Comparison of ENCODE assay signal across 35 cellular contexts in genomic region chr2:133513893-133514292, GRCh38. TPM values are rescaled to one million over a fixed set of nuclear protein-coding genes. Genes with fewer than 3 reads are reported as not detected.
"Had no signal": no experiment of that assay in that cellular context is flagged by ENCODE, and none has a peak within 500 bp of the region (broad histone marks: within the 10 kb centered on the region; RNA-seq: fewer than 3 reads in every experiment).

No MANE protein-coding gene starts in this region.

- DNase-seq: activated effector memory CD4-positive, alpha-beta T cell treated with anti-CD3 and anti-CD28 coated beads, Interleukin-2, amount 50 U/mL, for 16 hours; activated effector memory CD4-positive, alpha-beta T cell treated with Interleukin-2 at 50 U/mL for 16 hours; activated gamma-delta T cell; activated gamma-delta T cell treated with Interleukin-2 at 50 U/mL for 16 hours; activated naive CD4-positive, alpha-beta T cell; activated naive CD4-positive, alpha-beta T cell treated with anti-CD3 and anti-CD28 coated beads for 36 hours; activated naive CD4-positive, alpha-beta T cell treated with anti-CD3 and anti-CD28 coated beads, Interleukin-2, amount 10 ng/mL, durations not matched to agents 7 days and 5 days; activated naive CD4-positive, alpha-beta T cell treated with anti-CD3 and anti-CD28 coated beads, Interleukin-2, amount 50 U/mL, for 16 hours; activated naive CD4-positive, alpha-beta T cell treated with Interleukin-2 at 50 U/mL for 16 hours; activated naive CD8-positive, alpha-beta T cell treated with anti-CD3 and anti-CD28 coated beads for 36 hours; activated naive CD8-positive, alpha-beta T cell treated with anti-CD3 and anti-CD28 coated beads, Interleukin-2, amount 10 ng/mL, durations not matched to agents 7 days and 5 days; activated naive CD8-positive, alpha-beta T cell treated with anti-CD3 and anti-CD28 coated beads, Interleukin-2, amount 50 U/mL, for 24 hours; activated T-cell treated with anti-CD3 and anti-CD28 coated beads, Interleukin-2, amount 50 U/mL, for 1 hour; activated T-cell treated with anti-CD3 and anti-CD28 coated beads, Interleukin-2, amount 50 U/mL, for 24 hours; activated T-cell treated with anti-CD3 and anti-CD28 coated beads, Interleukin-2, amount 50 U/mL, for 4 hours; activated T-cell treated with anti-CD3 and anti-CD28 coated beads, Interleukin-2, amount 50 U/mL, for 48 hours; activated T-cell treated with anti-CD3 and anti-CD28 coated beads, Interleukin-2, amount 50 U/mL, for 72 hours; adrenal gland; amniotic stem cell; amygdala; anterior cingulate cortex; aorta; body of pancreas; brain microvascular endothelial cell; caudate nucleus; central memory CD4-positive, alpha-beta T cell; cerebellar nuclear complex had no signal

- H3K4me1 ChIP-seq: adrenal gland, ascending aorta, body of pancreas, breast epithelium had no signal

- H3K9me3 ChIP-seq: adrenal gland, ascending aorta, body of pancreas, breast epithelium had no signal

- H3K27me3 ChIP-seq: adrenal gland, ascending aorta, body of pancreas, brain microvascular endothelial cell, breast epithelium, cardiac muscle cell had no signal

- ATAC-seq: activated naive CD4-positive, alpha-beta T cell treated with anti-CD3 and anti-CD28 coated beads, Interleukin-2, amount 50 U/mL, for 72 hours; activated naive CD8-positive, alpha-beta T cell treated with anti-CD3 and anti-CD28 coated beads, Interleukin-2, amount 50 U/mL, for 24 hours; activated T-cell treated with anti-CD3 and anti-CD28 coated beads, Interleukin-2, amount 50 U/mL, for 4 hours; activated T-cell treated with anti-CD3 and anti-CD28 coated beads, Interleukin-2, amount 50 U/mL, for 72 hours; activated T-helper 17 cell treated with anti-CD3 and anti-CD28 coated beads, Interleukin-2, amount 50 U/mL, for 72 hours; body of pancreas had no signal

- H3K4me3 ChIP-seq: adrenal gland, ascending aorta, body of pancreas, breast epithelium, cardiac muscle cell had no signal

- FAIRE-seq: astrocyte had no signal

- H3K27ac ChIP-seq: adrenal gland, ascending aorta, body of pancreas, brain microvascular endothelial cell, breast epithelium, cardiac muscle cell had no signal

- H3K36me3 ChIP-seq: adrenal gland, ascending aorta, brain microvascular endothelial cell, breast epithelium, cardiac muscle cell had no signal

RNA-seq across cellular contexts. Expression of gene NCKAP5, which starts 54.4 kb away (rescaled TPM):
- total RNA-seq: activated naive CD4-positive, alpha-beta T cell treated with anti-CD3 and anti-CD28 coated beads for 36 hours; activated naive CD4-positive, alpha-beta T cell treated with anti-CD3 and anti-CD28 coated beads, Interleukin-2, amount 50 U/mL, for 72 hours; activated naive CD8-positive, alpha-beta T cell treated with anti-CD3 and anti-CD28 coated beads for 36 hours; activated naive CD8-positive, alpha-beta T cell treated with anti-CD3 and anti-CD28 coated beads, Interleukin-2, amount 10 ng/mL, durations not matched to agents 7 days and 5 days; activated T-cell treated with anti-CD3 and anti-CD28 coated beads, Interleukin-2, amount 50 U/mL, for 72 hours; activated T-helper 1 cell treated with anti-CD3 and anti-CD28 coated beads, Interleukin-12 subunit alpha, Interleukin-12 subunit beta, Interleukin-2, Interleukin-4 antibody, amounts not matched to agents 30 ng/mL and 10 ng/mL and 1 ng/mL, durations not matched to agents 14 hours and 24 hours and 36 hours; activated T-helper 17 cell treated with anti-CD3 and anti-CD28 coated beads, Interleukin-2, amount 50 U/mL, for 72 hours; activated T-helper 2 cell treated with anti-CD3 and anti-CD28 coated beads, Interferon-gamma antibody, Interleukin-2, Interleukin-4, amounts not matched to agents 10 μg/mL and 5 μg/mL and 100 μg/mL, durations not matched to agents 14 hours and 24 hours and 36 hours had no signal
